Comparison of ENCODE assay signal across 1 cellular context in genomic region chr7:130912086-130912909, GRCh38.
TF ChIP-seq lines count a peak whose summit lies in the region.

No MANE protein-coding gene starts in this region.

TF ChIP-seq in SK-N-SH, 30 proteins besides CTCF, POLR2A, EP300 and RAD21 (continued from another document):
- TF ChIP-seq MAX (IDR thresholded peaks at IDR 0.05; ENCODE audit: low read depth): peak; percentile 55; the same call in 1 of the 2 replicates
- TF ChIP-seq IRF3 (IDR thresholded peaks at IDR 0.05; ENCODE audit: low read depth, low read length): no peak
- TF ChIP-seq GATA2 (CRISPR knock-in tag; IDR thresholded peaks at IDR 0.05): no peak
- peak; percentile 87 for TF ChIP-seq TAF1 (IDR thresholded peaks at IDR 0.05; ENCODE audit: borderline replicate concordance, low read depth, low read length)
- no peak for TF ChIP-seq RCOR1 (IDR thresholded peaks at IDR 0.05; ENCODE audit: low read length)
- peak; percentile 72 for TF ChIP-seq RXRA (IDR thresholded peaks at IDR 0.05; ENCODE audit: borderline replicate concordance, low read depth)
- no peak for TF ChIP-seq CHD2 (IDR thresholded peaks at IDR 0.05; ENCODE audit: low read length, partially characterized antibody)
- TF ChIP-seq MEF2A (IDR thresholded peaks at IDR 0.05; ENCODE audit: borderline replicate concordance, low read depth): 0 out of 2 replicates have a peak, but pooled peaks have one; percentile 23
- peak; percentile 42; the same call in 1 of the 2 replicates for TF ChIP-seq PBX3 (IDR thresholded peaks at IDR 0.05)
- TF ChIP-seq YY1 (IDR thresholded peaks at IDR 0.05; ENCODE audit: low read depth): 0 out of 2 replicates have a peak, but pooled peaks have one; percentile 10
- peak; percentile 69 for TF ChIP-seq TCF12 (IDR thresholded peaks at IDR 0.05)
- no peak for TF ChIP-seq GABPA (IDR thresholded peaks at IDR 0.05; ENCODE audit: low read depth)
- TF ChIP-seq NRF1 (IDR thresholded peaks at IDR 0.05; ENCODE audit: low read depth, low read length): no peak
- peak; percentile 66; the same call in 1 of the 2 replicates for TF ChIP-seq FOSL2 (IDR thresholded peaks at IDR 0.05; ENCODE audit: borderline replicate concordance, low read depth)
- no peak for TF ChIP-seq EZH2phosphoT487 (IDR thresholded peaks at IDR 0.05; ENCODE audit: borderline replicate concordance, low read depth)
- TF ChIP-seq TEAD4 (IDR thresholded peaks at IDR 0.05; ENCODE audit: borderline replicate concordance, insufficient read depth): no peak
- TF ChIP-seq FOXJ3 (CRISPR knock-in tag; IDR thresholded peaks at IDR 0.05): no peak
- no peak for TF ChIP-seq USF1 (IDR thresholded peaks at IDR 0.05; ENCODE audit: borderline replicate concordance, low read depth)
- TF ChIP-seq SMC3 (IDR thresholded peaks at IDR 0.05; ENCODE audit: low read depth, low read length): no peak
